ENCODE assay signal across 8 cellular contexts in genomic region chr2:191013617-191013875, GRCh38. TPM values are rescaled to one million over a fixed set of nuclear protein-coding genes. Genes with fewer than 3 reads are reported as not detected.
DNase-seq lines count a peak whose midpoint lies in the region; ATAC-seq and TF ChIP-seq lines count a peak whose summit lies in the region.

No MANE protein-coding gene starts in this region.

- intact Hi-C loops in colonic mucosa (cut with DNase I): no loop called here

- CTCF ChIA-PET in AG04450 (lab: Charles Lee): interaction anchor here (2.2 to 2.7 kb wide), 2 partner anchors 38 to 142 kb away, joined by 7 to 8 read pairs; no protein-coding TSS in a partner anchor

- ATAC-seq in HG03469 (IDR thresholded peaks at IDR 0.05; ENCODE audit: unreplicated experiment): peak; percentile 0

- peak overlapping the region; percentile 89 for H3K4me3 ChIP-seq in AG04450 (ENCODE audit: low read depth, low read length)
- peak overlapping the region; percentile 85 for H3K4me3 ChIP-seq in colonic mucosa
- H3K4me3 ChIP-seq in mucosa of stomach (ENCODE audit: low read length): peak overlapping the region; percentile 52

- H3K9me3 ChIP-seq in AG04450 (ENCODE audit: control insufficient read depth, insufficient read depth, low read length) (no peaks in the 10 kb centered on the region), colonic mucosa (no peaks in the 10 kb centered on the region), mucosa of stomach (ENCODE audit: control insufficient read depth, low read length) (no peaks in the 10 kb centered on the region)

- DNase-seq in AG04450 (ENCODE audit: low read depth, low spot score) (no peak), colonic mucosa (no peak), NCI-H2227 treated with DMSO at 0.1 percent for 48 hours (lab: John Stamatoyannopoulos, UW) (no peak), erythroblast (lab: John Stamatoyannopoulos, UW) (no peak), SKM-1 (lab: John Stamatoyannopoulos, UW; ENCODE audit: unreplicated experiment) (no peak)
- no peak for DNase-seq in activated CD4-positive, alpha-beta T cell treated with anti-CD3 and anti-CD28 coated beads, Interleukin-2, amount 50 U/mL, for 4 hours

- H3K27ac ChIP-seq in AG04450 (ENCODE audit: low read depth, low read length): peak overlapping the region; percentile 81
- peak overlapping the region; percentile 95 for H3K27ac ChIP-seq in colonic mucosa

- H3K36me3 ChIP-seq in colonic mucosa (peaks cover 6% of the 10 kb centered on the region), mucosa of stomach (ENCODE audit: control insufficient read depth, insufficient read depth, low read length) (no peaks in the 10 kb centered on the region)

- POLR2A ChIA-PET in AG04450 (lab: Yijun Ruan, JAX): interaction anchor here (1.2 to 1.4 kb wide), 3 partner anchors 33 to 36 kb away, joined by 3 to 11 read pairs (median 3); no protein-coding TSS in a partner anchor

- peaks cover 3% of the 10 kb centered on the region for H3K4me1 ChIP-seq in colonic mucosa
- peaks cover 21% of the 10 kb centered on the region for H3K4me1 ChIP-seq in mucosa of stomach (ENCODE audit: control insufficient read depth, insufficient read depth, low read length)

- no peak for TF ChIP-seq POLR2A in erythroblast (IDR thresholded peaks at IDR 0.05; ENCODE audit: low read length)

- no peaks in the 10 kb centered on the region for H3K27me3 ChIP-seq in AG04450 (ENCODE audit: control insufficient read depth, insufficient read depth, low read length)
- H3K27me3 ChIP-seq in colonic mucosa: no peaks in the 10 kb centered on the region
- H3K27me3 ChIP-seq in mucosa of stomach (ENCODE audit: control insufficient read depth, insufficient read depth, low read length): no peaks in the 10 kb centered on the region

- TF ChIP-seq CTCF in AG04450 (IDR thresholded peaks at IDR 0.05; ENCODE audit: low read depth, low read length) (no peak), colonic mucosa (IDR thresholded peaks at IDR 0.05) (no peak)

- H3K9ac ChIP-seq in colonic mucosa (ENCODE audit: low read depth in 2 of 2, low read length in 2 of 2): peak overlapping the region; percentile 80 to 97
- H3K9ac ChIP-seq in mucosa of stomach (ENCODE audit: low read length): peak overlapping the region; percentile 78

RNA-seq across cellular contexts. Expression of gene STAT1, which starts 0.4 kb away (rescaled TPM):
- polyA plus RNA-seq in AG04450 (2011; rRNA removed): 109 and 130 TPM in 2 replicates
- polyA minus RNA-seq in AG04450 (2011; rRNA and poly(A)+ RNA removed): 113 and 120 TPM in 2 replicates
- 10 to 100 TPM; 52.7 to 58.3 TPM for total RNA-seq in colonic mucosa
